28 cellular contexts compared by ENCODE assay signal in genomic region chr1:217534566-217534965, GRCh38.
DNase-seq lines count a peak whose midpoint lies in the region; ATAC-seq, FAIRE-seq and TF ChIP-seq lines count a peak whose summit lies in the region.
"Had no signal": no experiment of that assay in that cellular context is flagged by ENCODE, and none has a peak within 500 bp of the region (broad histone marks: within the 10 kb centered on the region; RNA-seq: fewer than 3 reads in every experiment).

No MANE protein-coding gene starts in this region.

- TF ChIP-seq CTCF in body of pancreas (IDR thresholded peaks at IDR 0.05) (no peak), osteoblast (IDR thresholded peaks at IDR 0.05; ENCODE audit: extremely low read depth, low read depth, low read length) (no peak)

- H3K4me2 ChIP-seq in osteoblast (ENCODE audit: insufficient read depth, low read length): no peak overlapping the region
- H3K4me2 ChIP-seq: GM23338, SK-N-SH had no signal

- intact Hi-C loops in body of pancreas (cut with DNase I): no loop called here

- H3K79me2 ChIP-seq in osteoblast (ENCODE audit: insufficient read depth, low read length): no peaks in the 10 kb centered on the region

- H3K9me3 ChIP-seq in body of pancreas (peaks cover 0 to 2% (median 0%) of the 10 kb centered on the region in 3 donors), osteoblast (ENCODE audit: low read depth, low read length) (no peaks in the 10 kb centered on the region)
- H3K9me3 ChIP-seq: BE2C, tibial artery had no signal

- peaks cover 8% of the 10 kb centered on the region for H3K4me1 ChIP-seq in body of pancreas
- H3K4me1 ChIP-seq in osteoblast (ENCODE audit: insufficient read depth, low read length): no peaks in the 10 kb centered on the region
- H3K4me1 ChIP-seq: BE2C, tibial artery had no signal

- H3K36me3 ChIP-seq in body of pancreas (replicated peaks in 1 of 2; ENCODE audit: insufficient read depth in 1 of 2, low read depth in 2 of 2) (no peaks in the 10 kb centered on the region), osteoblast (ENCODE audit: insufficient read depth, low read length) (no peaks in the 10 kb centered on the region)
- H3K36me3 ChIP-seq: BE2C, tibial artery, WERI-Rb-1 had no signal

- no peak overlapping the region for H3K27ac ChIP-seq in body of pancreas
- no peak overlapping the region for H3K27ac ChIP-seq in osteoblast (ENCODE audit: low read depth, low read length)
- H3K27ac ChIP-seq: tibial artery, WERI-Rb-1 had no signal

- FAIRE-seq in H54 (lab: Jason Lieb, UNC): peak; percentile 11
- FAIRE-seq: A204.1, colon, GM19239 had no signal

- DNase-seq in NCI-H1694 treated with DMSO at 0.1 percent for 48 hours (lab: John Stamatoyannopoulos, UW) (peak; percentile 11), NCI-H1694 (lab: John Stamatoyannopoulos, UW) (no peak), H54 (ENCODE audit: insufficient read length, low spot score) (no peak), body of pancreas (no peak), osteoblast (ENCODE audit: insufficient read length, low spot score, missing footprints) (peak; percentile 5), HPDE6-E6E7 (ENCODE audit: extremely low spot score) (no peak)
- DNase-seq: activated CD4-positive, alpha-beta T cell treated with anti-CD3 and anti-CD28 coated beads, Interleukin-2, amount 50 U/mL, for 1 hour; activated CD8-positive, alpha-beta memory T cell treated with anti-CD3 and anti-CD28 coated beads, Interleukin-2, amount 50 U/mL, for 4 hours; activated naive CD8-positive, alpha-beta T cell treated with anti-CD3 and anti-CD28 coated beads, Interleukin-2, amount 10 ng/mL, durations not matched to agents 7 days and 5 days; BE2C; DND-41; effector memory CD4-positive, alpha-beta T cell; Kasumi-1; naive thymus-derived CD8-positive, alpha-beta T cell; NCI-H1436; NCI-H226; right cardiac atrium; RPMI8226; SK-N-SH; stimulated activated naive CD8-positive, alpha-beta T cell treated with anti-CD3 and anti-CD28 coated beads, Interleukin-15, amount 100 ng/mL, for 72 hours; tibial artery; WERI-Rb-1 had no signal

- H3K27me3 ChIP-seq in body of pancreas (no peaks in the 10 kb centered on the region), osteoblast (ENCODE audit: insufficient read depth, low read length) (no peaks in the 10 kb centered on the region)
- H3K27me3 ChIP-seq: BE2C, tibial artery had no signal

- TF ChIP-seq POLR2A in H54 (IDR thresholded peaks at IDR 0.05; ENCODE audit: low read depth, low read length) (no peak), body of pancreas (IDR thresholded peaks at IDR 0.05) (no peak)

- H2AFZ ChIP-seq in osteoblast (ENCODE audit: low read length): no peak overlapping the region
- H2AFZ ChIP-seq: GM23338 had no signal

- whole genome bisulfite sequencing in body of pancreas, 2 donors: 53 to 61% methylated on average over 1 of the region's 1 CpG

- no peak overlapping the region for H3K4me3 ChIP-seq in body of pancreas
- H3K4me3 ChIP-seq in osteoblast (ENCODE audit: insufficient read depth, low read length): no peak overlapping the region
- H3K4me3 ChIP-seq: GM23338, tibial artery had no signal

- H4K20me1 ChIP-seq in osteoblast (ENCODE audit: insufficient read depth, low read length): no peaks in the 10 kb centered on the region

- peak; percentile 50 for ATAC-seq in body of pancreas
- no peak for ATAC-seq in GM18498 (IDR thresholded peaks at IDR 0.05; ENCODE audit: unreplicated experiment)
- ATAC-seq in GM18873 (IDR thresholded peaks at IDR 0.05; ENCODE audit: low FRiP score, unreplicated experiment): no peak
- ATAC-seq: GM23338; naive thymus-derived CD8-positive, alpha-beta T cell; right cardiac atrium; stimulated activated naive CD8-positive, alpha-beta T cell treated with anti-CD3 and anti-CD28 coated beads, Interleukin-15, amount 100 ng/mL, for 72 hours had no signal

Comparison
In these comparisons a context has a peak if more than half of its experiments do, and no peak if none do; other contexts are left out.
1. DNase-seq: peak in NCI-H1694 treated with DMSO at 0.1 percent for 48 hours (single experiment) and osteoblast (single experiment); none in NCI-H1694 (single experiment), H54 (single experiment), body of pancreas (0 of 4) and HPDE6-E6E7 (single experiment).